25 cellular contexts compared by ENCODE assay signal in the genomic region with DNA sequence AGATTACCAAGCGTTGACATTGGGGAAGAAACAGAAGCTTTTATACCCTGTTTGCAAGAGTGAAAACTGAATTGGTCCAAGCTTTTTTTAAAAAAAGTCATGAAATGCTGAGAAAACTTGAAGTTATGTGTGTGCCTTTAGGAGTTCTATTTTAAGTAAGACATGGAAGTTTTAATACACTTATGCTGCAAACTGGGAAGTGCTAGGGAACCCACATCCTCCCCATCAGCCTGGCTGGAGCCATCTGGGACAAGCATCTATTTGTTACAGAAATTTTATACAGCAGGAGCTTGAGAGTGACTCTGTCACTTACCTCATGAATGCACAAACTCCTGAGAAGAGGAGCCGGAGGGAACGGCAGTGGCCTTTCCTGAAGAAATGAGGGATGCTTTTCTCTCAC.
"Had no signal": no experiment of that assay in that cellular context is flagged by ENCODE, and none has a peak within 500 bp of the region (broad histone marks: within the 10 kb centered on the region; RNA-seq: fewer than 3 reads in every experiment).

No MANE protein-coding gene starts in this region.

- H3K9me3 ChIP-seq: body of pancreas, left lung, upper lobe of left lung had no signal

- H3K4me3 Mint-ChIP-seq: activated CD4-positive, alpha-beta memory T cell treated with anti-CD3 and anti-CD28 coated beads, Interleukin-2, amount 10 ng/mL, durations not matched to agents 7 days and 5 days; activated naive CD4-positive, alpha-beta T cell treated with anti-CD3 and anti-CD28 coated beads for 36 hours; activated T-cell treated with anti-CD3 and anti-CD28 coated beads, Interleukin-2, amount 50 U/mL, for 72 hours; natural killer cell treated with Interleukin-12 subunit alpha and Interleukin-12 subunit beta and Interleukin-15 and Interleukin-18, amount 100 ng/mL, for 72 hours; stimulated activated naive B cell treated with anti-CD40 and anti-IgM and Interleukin-4, amounts not matched to agents 10 μg/mL and 1 μg/mL and 100 μg/mL, for 72 hours; T-helper 1 cell treated with Interleukin-12 subunit alpha and Interleukin-12 subunit beta and Interleukin-4 antibody, amounts not matched to agents 30 μg/mL and 1 μg/mL, for 36 hours had no signal

- H3K27me3 ChIP-seq: body of pancreas, cardiac muscle cell, left lung, upper lobe of left lung had no signal

- H3K27ac ChIP-seq: body of pancreas, cardiac muscle cell, left lung, upper lobe of left lung had no signal

- DNase-seq: activated CD4-positive, alpha-beta memory T cell treated with anti-CD3 and anti-CD28 coated beads, Interleukin-2, amount 10 ng/mL, durations not matched to agents 7 days and 5 days; activated CD4-positive, alpha-beta T cell treated with anti-CD3 and anti-CD28 coated beads for 4 hours; activated CD4-positive, CD25-positive, alpha-beta regulatory T cell; activated effector memory CD4-positive, alpha-beta T cell treated with Interleukin-2 at 50 U/mL for 16 hours; activated naive CD4-positive, alpha-beta T cell treated with anti-CD3 and anti-CD28 coated beads for 36 hours; activated T-cell treated with anti-CD3 and anti-CD28 coated beads, Interleukin-2, amount 50 U/mL, for 72 hours; body of pancreas; effector CD8-positive, alpha-beta T cell; glutamatergic neuron; hippocampal formation; kidney glomerular epithelial cell; left lung; midbrain; nucleus accumbens; small intestine; stimulated activated CD4-positive, alpha-beta T cell treated with anti-CD3 and anti-CD28 coated beads, Interleukin-15, amount 100 ng/mL, for 24 hours; stimulated activated CD4-positive, alpha-beta T cell treated with anti-CD3 and anti-CD28 coated beads, Interleukin-2, amount 100 ng/mL, for 48 hours; stimulated activated CD8-positive, alpha-beta memory T cell treated with anti-CD3 and anti-CD28 coated beads, Interleukin-4, amount 100 ng/mL, for 48 hours; stimulated activated naive B cell treated with anti-CD40 and anti-IgM and Interleukin-4, amounts not matched to agents 10 μg/mL and 1 μg/mL and 100 μg/mL, for 72 hours; T1000; upper lobe of left lung had no signal

- H3K4me3 ChIP-seq: body of pancreas, cardiac muscle cell, left lung, lung, upper lobe of left lung had no signal

- H3K9me3 Mint-ChIP-seq: activated CD4-positive, alpha-beta memory T cell treated with anti-CD3 and anti-CD28 coated beads, Interleukin-2, amount 10 ng/mL, durations not matched to agents 7 days and 5 days; activated naive CD4-positive, alpha-beta T cell treated with anti-CD3 and anti-CD28 coated beads for 36 hours; activated T-cell treated with anti-CD3 and anti-CD28 coated beads, Interleukin-2, amount 50 U/mL, for 72 hours; natural killer cell treated with Interleukin-12 subunit alpha and Interleukin-12 subunit beta and Interleukin-15 and Interleukin-18, amount 100 ng/mL, for 72 hours; stimulated activated naive B cell treated with anti-CD40 and anti-IgM and Interleukin-4, amounts not matched to agents 10 μg/mL and 1 μg/mL and 100 μg/mL, for 72 hours; T-helper 1 cell treated with Interleukin-12 subunit alpha and Interleukin-12 subunit beta and Interleukin-4 antibody, amounts not matched to agents 30 μg/mL and 1 μg/mL, for 36 hours had no signal

- H3K36me3 Mint-ChIP-seq: natural killer cell treated with Interleukin-12 subunit alpha and Interleukin-12 subunit beta and Interleukin-15 and Interleukin-18, amount 100 ng/mL, for 72 hours; stimulated activated naive B cell treated with anti-CD40 and anti-IgM and Interleukin-4, amounts not matched to agents 10 μg/mL and 1 μg/mL and 100 μg/mL, for 72 hours had no signal

- H3K4me1 ChIP-seq: body of pancreas had no signal

- H3K27ac Mint-ChIP-seq: activated CD4-positive, alpha-beta memory T cell treated with anti-CD3 and anti-CD28 coated beads, Interleukin-2, amount 10 ng/mL, durations not matched to agents 7 days and 5 days; activated naive CD4-positive, alpha-beta T cell treated with anti-CD3 and anti-CD28 coated beads for 36 hours; activated T-cell treated with anti-CD3 and anti-CD28 coated beads, Interleukin-2, amount 50 U/mL, for 72 hours; natural killer cell treated with Interleukin-12 subunit alpha and Interleukin-12 subunit beta and Interleukin-15 and Interleukin-18, amount 100 ng/mL, for 72 hours; stimulated activated naive B cell treated with anti-CD40 and anti-IgM and Interleukin-4, amounts not matched to agents 10 μg/mL and 1 μg/mL and 100 μg/mL, for 72 hours; T-helper 1 cell treated with Interleukin-12 subunit alpha and Interleukin-12 subunit beta and Interleukin-4 antibody, amounts not matched to agents 30 μg/mL and 1 μg/mL, for 36 hours had no signal

- H3K36me3 ChIP-seq: cardiac muscle cell, left lung, upper lobe of left lung had no signal
